In the genomic region with DNA sequence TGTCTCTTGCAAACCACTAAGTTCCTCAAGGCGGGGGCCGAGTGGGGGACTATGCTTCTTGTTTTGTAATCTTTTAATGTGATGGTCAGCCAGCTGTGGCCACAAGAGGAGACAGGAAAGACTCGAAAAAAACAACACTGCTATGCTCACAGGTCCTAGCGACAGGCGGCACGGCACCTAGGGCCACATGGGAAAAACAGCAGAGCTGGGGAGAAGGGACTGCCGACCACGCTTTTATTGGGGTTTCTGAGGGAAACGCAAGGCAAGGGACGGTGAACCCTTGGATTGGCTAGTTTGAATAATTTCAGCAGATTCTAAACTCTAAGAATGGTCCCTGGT, we compare ENCODE assay signal across 26 cellular contexts.
DNase-seq lines count a peak whose midpoint lies in the region; ATAC-seq and TF ChIP-seq lines count a peak whose summit lies in the region.
"Had no signal": no experiment of that assay in that cellular context is flagged by ENCODE, and none has a peak within 500 bp of the region (broad histone marks: within the 10 kb centered on the region; RNA-seq: fewer than 3 reads in every experiment).

No MANE protein-coding gene starts in this region.

- no peaks in the 10 kb centered on the region for H3K9me3 Mint-ChIP-seq in activated CD4-positive, alpha-beta T cell treated with anti-CD3 and anti-CD28 coated beads for 36 hours (ENCODE audit: low read depth)
- H3K9me3 Mint-ChIP-seq: activated CD4-positive, alpha-beta memory T cell treated with anti-CD3 and anti-CD28 coated beads, Interleukin-2, amount 10 ng/mL, durations not matched to agents 7 days and 5 days; activated naive CD4-positive, alpha-beta T cell treated with anti-CD3 and anti-CD28 coated beads for 36 hours; activated T-helper 1 cell treated with anti-CD3 and anti-CD28 coated beads, Interleukin-12 subunit alpha, Interleukin-12 subunit beta, Interleukin-2, Interleukin-4 antibody, amounts not matched to agents 30 ng/mL and 10 ng/mL and 1 ng/mL, durations not matched to agents 14 hours and 24 hours and 36 hours; CD4-positive, alpha-beta memory T cell had no signal

- H3K4me3 ChIP-seq in right atrium auricular region (no peak overlapping the region), prostate gland (no peak overlapping the region)
- H3K4me3 ChIP-seq: K562, lung, pancreas, transverse colon had no signal

- H3K27me3 ChIP-seq in right atrium auricular region: no peaks in the 10 kb centered on the region
- no peaks in the 10 kb centered on the region for H3K27me3 ChIP-seq in prostate gland (replicated peaks; ENCODE audit: insufficient read depth)
- H3K27me3 ChIP-seq: pancreas, transverse colon had no signal

- CTCF ChIA-PET in activated CD4-positive, alpha-beta T cell treated with anti-CD3 and anti-CD28 coated beads for 36 hours (lab: Charles Lee): no interaction called here

- no peak overlapping the region for H3K27ac Mint-ChIP-seq in activated CD4-positive, alpha-beta T cell treated with anti-CD3 and anti-CD28 coated beads for 36 hours
- H3K27ac Mint-ChIP-seq: activated CD4-positive, alpha-beta memory T cell treated with anti-CD3 and anti-CD28 coated beads, Interleukin-2, amount 10 ng/mL, durations not matched to agents 7 days and 5 days; activated naive CD4-positive, alpha-beta T cell treated with anti-CD3 and anti-CD28 coated beads for 36 hours; activated T-helper 1 cell treated with anti-CD3 and anti-CD28 coated beads, Interleukin-12 subunit alpha, Interleukin-12 subunit beta, Interleukin-2, Interleukin-4 antibody, amounts not matched to agents 30 ng/mL and 10 ng/mL and 1 ng/mL, durations not matched to agents 14 hours and 24 hours and 36 hours; nephron had no signal

- no peak for TF ChIP-seq CTCF in right atrium auricular region (IDR thresholded peaks at IDR 0.05)
- TF ChIP-seq CTCF in prostate gland (IDR thresholded peaks at IDR 0.05): no peak
- no peak for TF ChIP-seq CTCF in omental fat pad (IDR thresholded peaks at IDR 0.05)

- no peaks in the 10 kb centered on the region for H3K36me3 Mint-ChIP-seq in activated CD4-positive, alpha-beta T cell treated with anti-CD3 and anti-CD28 coated beads for 36 hours (ENCODE audit: low read depth)
- H3K36me3 Mint-ChIP-seq: CD4-positive, alpha-beta memory T cell had no signal

- H3K4me1 ChIP-seq in right atrium auricular region (peaks cover 0 to 43% of the 10 kb centered on the region in 2 donors), prostate gland (replicated peaks) (peaks cover 6% of the 10 kb centered on the region)
- H3K4me1 ChIP-seq: pancreas, transverse colon had no signal

- WGBS in prostate gland: 75% methylated on average over 10 of the region's 10 CpGs

- peak; percentile 35 for ATAC-seq in Right ventricle myocardium inferior
- ATAC-seq in GM18867 (IDR thresholded peaks at IDR 0.05; ENCODE audit: unreplicated experiment): no peak
- no peak for ATAC-seq in HG02840 (IDR thresholded peaks at IDR 0.05; ENCODE audit: low FRiP score, unreplicated experiment)
- no peak for ATAC-seq in activated CD4-positive, alpha-beta T cell treated with anti-CD3 and anti-CD28 coated beads for 36 hours
- ATAC-seq in omental fat pad (ENCODE audit: low FRiP score): no peak
- ATAC-seq: K562 had no signal

- intact Hi-C loops in Right ventricle myocardium inferior (cut with DNase I) (loop anchor here (1.0 kb wide), 1 partner anchor 12 kb away; no protein-coding TSS in a partner anchor), cardiac septum (cut with DNase I) (loop anchor here (1.0 kb wide), 1 partner anchor 12 kb away; no protein-coding TSS in a partner anchor), prostate gland (cut with DNase I) (loop anchor here (5.0 kb wide), 2 partner anchors 84 to 684 kb away; a partner anchor contains a TSS)
- intact Hi-C loops in activated CD4-positive, alpha-beta T cell treated with anti-CD3 and anti-CD28 coated beads for 36 hours (cut with DNase I, micrococcal nuclease): no loop called here

- DNase-seq in Right ventricle myocardium inferior (ENCODE audit: missing footprints): no peak
- DNase-seq in cardiac septum (ENCODE audit: low spot score): no peak
- no peak for DNase-seq in right atrium auricular region (ENCODE audit: low spot score)
- DNase-seq in prostate gland (ENCODE audit: low spot score): no peak
- no peak for DNase-seq in activated CD4-positive, alpha-beta T cell treated with anti-CD3 and anti-CD28 coated beads for 36 hours
- no peak for DNase-seq in omental fat pad (ENCODE audit: low spot score)
- DNase-seq: activated CD4-positive, alpha-beta memory T cell treated with anti-CD3 and anti-CD28 coated beads, Interleukin-2, amount 10 ng/mL, durations not matched to agents 7 days and 5 days; activated CD4-positive, alpha-beta T cell treated with anti-CD3 and anti-CD28 coated beads for 1 hour; activated CD8-positive, alpha-beta memory T cell treated with anti-CD3 and anti-CD28 coated beads, Interleukin-2, amount 50 U/mL, for 4 hours; activated naive CD4-positive, alpha-beta T cell treated with anti-CD3 and anti-CD28 coated beads for 36 hours; CD4-positive, alpha-beta memory T cell; dermis blood vessel endothelial cell; GOT3; NCI-H1105; NCI-H2029; NCI-H526; SK-N-SH; stimulated activated CD4-positive, alpha-beta T cell treated with anti-CD3 and anti-CD28 coated beads, Interleukin-4, amount 100 ng/mL, for 24 hours had no signal

- no peak overlapping the region for H3K4me3 Mint-ChIP-seq in activated CD4-positive, alpha-beta T cell treated with anti-CD3 and anti-CD28 coated beads for 36 hours
- H3K4me3 Mint-ChIP-seq: activated CD4-positive, alpha-beta memory T cell treated with anti-CD3 and anti-CD28 coated beads, Interleukin-2, amount 10 ng/mL, durations not matched to agents 7 days and 5 days; activated naive CD4-positive, alpha-beta T cell treated with anti-CD3 and anti-CD28 coated beads for 36 hours; activated T-helper 1 cell treated with anti-CD3 and anti-CD28 coated beads, Interleukin-12 subunit alpha, Interleukin-12 subunit beta, Interleukin-2, Interleukin-4 antibody, amounts not matched to agents 30 ng/mL and 10 ng/mL and 1 ng/mL, durations not matched to agents 14 hours and 24 hours and 36 hours; nephron had no signal

- H3K27me3 Mint-ChIP-seq in activated CD4-positive, alpha-beta T cell treated with anti-CD3 and anti-CD28 coated beads for 36 hours: no peaks in the 10 kb centered on the region
- H3K27me3 Mint-ChIP-seq: activated CD4-positive, alpha-beta memory T cell treated with anti-CD3 and anti-CD28 coated beads, Interleukin-2, amount 10 ng/mL, durations not matched to agents 7 days and 5 days had no signal

- no peak for TF ChIP-seq POLR2A in prostate gland (IDR thresholded peaks at IDR 0.05)

- H3K9me3 ChIP-seq in right atrium auricular region (no peaks in the 10 kb centered on the region), prostate gland (no peaks in the 10 kb centered on the region)
- H3K9me3 ChIP-seq: pancreas, SK-N-SH, transverse colon had no signal

- H3K4me1 Mint-ChIP-seq in activated CD4-positive, alpha-beta T cell treated with anti-CD3 and anti-CD28 coated beads for 36 hours: peaks cover 17% of the 10 kb centered on the region
- H3K4me1 Mint-ChIP-seq: nephron had no signal

- POLR2A ChIA-PET in activated CD4-positive, alpha-beta T cell treated with anti-CD3 and anti-CD28 coated beads for 36 hours (lab: Charles Lee): no interaction called here

- H3K27ac ChIP-seq in right atrium auricular region (peak overlapping the region; percentile 75 to 96), prostate gland (peak overlapping the region; percentile 26 to 75)
- H3K27ac ChIP-seq: pancreas, transverse colon had no signal

- H3K36me3 ChIP-seq in right atrium auricular region (no peaks in the 10 kb centered on the region), prostate gland (no peaks in the 10 kb centered on the region)
- H3K36me3 ChIP-seq: pancreas, transverse colon had no signal

Comparison
In these comparisons a context has a peak if more than half of its experiments do, and no peak if none do; other contexts are left out.
1. intact Hi-C loops: an anchor here in Right ventricle myocardium inferior (1.0 kb wide), cardiac septum (1.0 kb wide) and prostate gland (5.0 kb wide); none called in activated CD4-positive, alpha-beta T cell treated with anti-CD3 and anti-CD28 coated beads for 36 hours.